ENCODE assay signal across 8 cellular contexts in genomic region chr11:820655-821512, GRCh38. TPM values are rescaled to one million over a fixed set of nuclear protein-coding genes. Genes with fewer than 3 reads are reported as not detected.
A peak's percentile ranks its signal among the peaks of the same experiment; 100 is the strongest.
DNase-seq lines count a peak whose midpoint lies in the region; ATAC-seq and TF ChIP-seq lines count a peak whose summit lies in the region.

No MANE protein-coding gene starts in this region.

- CTCF ChIA-PET in MCF 10A (lab: Yijun Ruan, JAX): interaction anchor here (0.8 to 1.6 kb wide), 2 partner anchors 13 to 531 kb away, joined by 3 to 6 read pairs; no protein-coding TSS in a partner anchor

- no peaks in the 10 kb centered on the region for H3K9me3 Mint-ChIP-seq in MCF 10A (ENCODE audit: unreplicated experiment)

- H3K36me3 ChIP-seq in KOPT-K1 (ENCODE audit: insufficient read depth, low read length) (peaks cover 25% of the 10 kb centered on the region; the same call in 1 of the 2 replicates), testis (ENCODE audit: low read depth, missing control alignments) (no peaks in the 10 kb centered on the region)

- peak overlapping the region; percentile 40 for H3K27ac Mint-ChIP-seq in MCF 10A (ENCODE audit: low read depth, unreplicated experiment)

- peaks cover 11% of the 10 kb centered on the region for H3K4me1 Mint-ChIP-seq in MCF 10A (ENCODE audit: insufficient read depth, unreplicated experiment)

- H3K4me3 ChIP-seq in testis: peak overlapping the region; percentile 97 to 98

- intact Hi-C loops in MCF 10A (cut with micrococcal nuclease): no loop called here
- intact Hi-C loops in testis (cut with DNase I; ENCODE audit: low total_unique reads): no loop called here

- peak; percentile 57 for ATAC-seq in left lobe of liver

- no peak for TF ChIP-seq POLR2A in testis (IDR thresholded peaks at IDR 0.05)

- H3K27ac ChIP-seq in KOPT-K1 (ENCODE audit: low read depth, low read length, poor library complexity, severe bottlenecking) (peak overlapping the region; percentile 70), testis (no peak overlapping the region)

- peaks cover 24% of the 10 kb centered on the region for H3K4me1 ChIP-seq in testis

- DNase-seq in AG20443 (ENCODE audit: low spot score) (peak; percentile 89), MCF 10A (ENCODE audit: unreplicated experiment) (peak; percentile 91), left lobe of liver (ENCODE audit: low spot score) (peak; percentile 98), testis (no peak), COR-L47 (lab: John Stamatoyannopoulos, UW) (no peak), OCI-M1 (lab: John Stamatoyannopoulos, UW) (no peak), NCI-H82 (lab: John Stamatoyannopoulos, UW) (no peak)

- TF ChIP-seq CTCF in MCF 10A (IDR thresholded peaks at IDR 0.05; ENCODE audit: unreplicated experiment) (no peak), testis (IDR thresholded peaks at IDR 0.05) (no peak)

- POLR2A ChIA-PET in MCF 10A (lab: Yijun Ruan, JAX): interaction anchor here (0.6 to 9.6 kb wide), 10 partner anchors 10 to 125 kb away, joined by 3 to 274 read pairs (median 26); partner anchors contain the start of genes CD151, DEAF1, GATD1 and PIDD1

- no TSS peak for BruUV-seq in MCF 10A (replicated peaks; lab: Mats Ljungman, UMichigan)

- peak overlapping the region; percentile 72 for H3K4me3 Mint-ChIP-seq in MCF 10A (ENCODE audit: unreplicated experiment)

- H3K27me3 Mint-ChIP-seq in MCF 10A (ENCODE audit: insufficient read depth, unreplicated experiment): no peaks in the 10 kb centered on the region

- 44 to 49% methylated on average over 7 to 11 of the region's 11 CpGs for WGBS in testis, 2 donors

- no peaks in the 10 kb centered on the region for H3K9me3 ChIP-seq in KOPT-K1 (ENCODE audit: insufficient read depth, low read length, poor library complexity, severe bottlenecking)
- H3K9me3 ChIP-seq in testis: no peaks in the 10 kb centered on the region

- peaks cover 42% of the 10 kb centered on the region for H3K36me3 Mint-ChIP-seq in MCF 10A (ENCODE audit: insufficient read depth, unreplicated experiment)

- no peaks in the 10 kb centered on the region for H3K27me3 ChIP-seq in testis

RNA-seq across cellular contexts. Expression of gene PNPLA2, which starts 2.2 kb away (rescaled TPM):
- total RNA-seq in MCF 10A (2022): 100 and 112 TPM in 2 replicates
- total RNA-seq in left lobe of liver: 107 TPM
- 100 to 1,000 TPM in 1 of 2 donors, 10 to 100 TPM in 1; 96.7 to 108 TPM for total RNA-seq in testis
- 86.7 TPM for polyA plus RNA-seq in testis (ENCODE audit: insufficient read depth, low read depth, low replicate concordance)

RNA-seq across cellular contexts. Expression of gene CRACR2B, which starts 6.8 kb away (rescaled TPM):
- 1.2 and 1.9 TPM in 2 replicates for total RNA-seq in MCF 10A (2022)
- total RNA-seq in left lobe of liver: 3.5 TPM
- 1 to 10 TPM; 6.5 to 7.4 TPM for total RNA-seq in testis
- 4.9 TPM for polyA plus RNA-seq in testis (ENCODE audit: insufficient read depth, low read depth, low replicate concordance)

RNA-seq across cellular contexts. Expression of gene RPLP2, which starts 11.1 kb away (rescaled TPM):
- 1,886 and 2,142 TPM in 2 replicates for total RNA-seq in MCF 10A (2022)
- total RNA-seq in left lobe of liver: 511 TPM
- total RNA-seq in testis: 100 to 1,000 TPM; 193 to 864 TPM
- polyA plus RNA-seq in testis (ENCODE audit: insufficient read depth, low read depth, low replicate concordance): 943 TPM

RNA-seq across cellular contexts. Expression of gene CD151, which starts 11.9 kb away (rescaled TPM):
- 404 and 412 TPM in 2 replicates for total RNA-seq in MCF 10A (2022)
- 120 TPM for total RNA-seq in left lobe of liver
- total RNA-seq in testis: 100 to 1,000 TPM; 108 to 195 TPM
- 201 TPM for polyA plus RNA-seq in testis (ENCODE audit: insufficient read depth, low read depth, low replicate concordance)

RNA-seq across cellular contexts. Expression of gene PIDD1, which starts 15.9 kb away (rescaled TPM):
- total RNA-seq in MCF 10A (2022) (15.8 and 22.1 TPM in 2 replicates), left lobe of liver (14.9 TPM), testis (10 to 100 TPM; 50.7 to 59.3 TPM)
- polyA plus RNA-seq in testis (ENCODE audit: insufficient read depth, low read depth, low replicate concordance): 17.6 TPM

Comparison
In these comparisons a context has a peak if more than half of its experiments do, and no peak if none do; other contexts are left out.
1. DNase-seq: peak in AG20443 (single experiment), MCF 10A (single experiment) and left lobe of liver (single experiment); none in testis (single experiment), COR-L47 (single experiment), OCI-M1 (single experiment) and NCI-H82 (single experiment).